ENCODE assay signal across 9 cellular contexts in the genomic region with DNA sequence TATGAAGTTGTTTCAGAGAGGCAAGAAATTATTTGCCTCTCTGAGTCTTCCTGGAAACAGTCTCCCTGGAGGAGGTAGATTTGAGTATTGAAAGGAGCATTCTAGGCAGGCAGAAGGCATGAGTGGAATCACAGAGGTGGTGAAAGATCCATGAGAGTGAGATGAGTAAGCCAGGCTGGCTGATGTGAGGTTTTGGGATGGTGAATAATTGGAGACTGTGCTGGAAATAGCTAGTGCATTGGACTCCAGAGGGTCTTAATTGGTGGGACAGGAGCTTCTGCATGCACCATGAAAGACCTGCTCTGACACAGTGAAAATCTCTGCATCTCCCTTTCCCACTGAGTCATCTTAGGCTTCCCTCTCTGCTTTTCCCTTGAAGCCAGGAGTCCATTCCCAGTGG. TPM values are rescaled to one million over a fixed set of nuclear protein-coding genes. Genes with fewer than 3 reads are reported as not detected.
A peak's percentile ranks its signal among the peaks of the same experiment; 100 is the strongest.
DNase-seq lines count a peak whose midpoint lies in the region; ATAC-seq, FAIRE-seq and TF ChIP-seq lines count a peak whose summit lies in the region.
"Had no signal": no experiment of that assay in that cellular context is flagged by ENCODE, and none has a peak within 500 bp of the region (broad histone marks: within the 10 kb centered on the region; RNA-seq: fewer than 3 reads in every experiment).

No MANE protein-coding gene starts in this region.

- H4K20me1 ChIP-seq in GM12878 (ENCODE audit: control insufficient read depth, insufficient read depth): no peaks in the 10 kb centered on the region

- POLR2A ChIA-PET in GM12878 (lab: Charles Lee): interaction anchor here (0.6 to 10.2 kb wide), 12 partner anchors 9 to 227 kb away, joined by 3 to 166 read pairs (median 18); a partner anchor contains a TSS

- no peaks in the 10 kb centered on the region for H3K27me3 ChIP-seq in GM12878 (replicated peaks in 1 of 2; ENCODE audit: control insufficient read depth in 2 of 2, insufficient read depth in 2 of 2, low read length in 1 of 2)
- no peaks in the 10 kb centered on the region for H3K27me3 ChIP-seq in muscle layer of duodenum (ENCODE audit: low read depth, low read length)

- TF ChIP-seq RAD21 in GM12878 (IDR thresholded peaks at IDR 0.05; ENCODE audit: insufficient read depth, low read depth, low read length): no peak

- H3K9me3 ChIP-seq in GM12878 (replicated peaks; ENCODE audit: control insufficient read depth, insufficient read depth, low read length): no peaks in the 10 kb centered on the region; the same call in 2 of the 3 replicates
- H3K9me3 ChIP-seq in muscle layer of duodenum (ENCODE audit: control insufficient read depth in 1 of 2, low read length in 2 of 2): no peaks in the 10 kb centered on the region

- DNase-seq in AG10803 (ENCODE audit: low read depth) (peak; percentile 94), HTR-8/SVneo (ENCODE audit: insufficient read length, low spot score) (peak; percentile 33), GM12878 (ENCODE audit: low read depth, low spot score) (no peak), coronary artery (ENCODE audit: low spot score) (no peak), NCI-H82 treated with DMSO at 0.1 percent for 48 hours (lab: John Stamatoyannopoulos, UW; ENCODE audit: unreplicated experiment) (no peak)
- DNase-seq: NCI-H2171 had no signal

- H3K36me3 ChIP-seq in GM12878 (ENCODE audit: control insufficient read depth in 2 of 2, insufficient read depth in 2 of 2, low read length in 1 of 2): 0 out of 4 replicates have a peak, but pooled peaks cover 0 to 4% of the 10 kb centered on the region in 2 experiments
- H3K36me3 ChIP-seq in muscle layer of duodenum (ENCODE audit: control insufficient read depth in 1 of 2, insufficient read depth in 2 of 2, low read length in 2 of 2): no peaks in the 10 kb centered on the region

- CTCF ChIA-PET in GM12878 (lab: Yijun Ruan, JAX): interaction anchor here (0.8 to 3.7 kb wide), 18 partner anchors 9 to 252 kb away, joined by 3 to 25 read pairs (median 6); no protein-coding TSS in a partner anchor

- RAD21 ChIA-PET in GM12878 (lab: Charles Lee; ENCODE audit: unreplicated experiment): interaction anchor here (0.9 to 9.9 kb wide), 20 partner anchors 9 to 252 kb away, joined by 3 to 176 read pairs (median 6); a partner anchor contains a TSS

- TF ChIP-seq POLR2A in GM12878 (IDR thresholded peaks at IDR 0.05; ENCODE audit: low read depth, low read length): peak; percentile 24; the same call in 1 of the 2 replicates

- BruUV-seq in GM12878 (replicated peaks; lab: Mats Ljungman, UMichigan): no TSS peak

- H3K27ac ChIP-seq in GM12878 (ENCODE audit: control insufficient read depth, insufficient read depth) (peak overlapping the region; percentile 97), muscle layer of duodenum (ENCODE audit: low read length) (peak overlapping the region; percentile 25), coronary artery (no peak overlapping the region)

- H3K9ac ChIP-seq in GM12878 (ENCODE audit: control insufficient read depth, insufficient read depth, low read length): peak overlapping the region; percentile 76

- H2AFZ ChIP-seq in GM12878 (ENCODE audit: control insufficient read depth, low read depth, low read length): no peak overlapping the region; the same call in 1 of the 2 replicates

- H3K4me2 ChIP-seq in GM12878 (ENCODE audit: control insufficient read depth, insufficient read depth): peak overlapping the region; percentile 66

- ATAC-seq in GM12878 (no peak), GM19455 (IDR thresholded peaks at IDR 0.05; ENCODE audit: unreplicated experiment) (no peak), GM18520 (IDR thresholded peaks at IDR 0.05; ENCODE audit: unreplicated experiment) (no peak)

- TF ChIP-seq CTCF in AG10803 (conservative IDR thresholded peaks at IDR 0.05; ENCODE audit: low read length) (no peak), GM12878 (IDR thresholded peaks at IDR 0.05 in 2 of 3, conservative IDR thresholded peaks at IDR 0.05 in 1 of 3; ENCODE audit: control insufficient read depth in 2 of 3, extremely low read depth in 1 of 3, insufficient read depth in 1 of 3, low read depth in 3 of 3, low read length in 3 of 3) (no peak), coronary artery (IDR thresholded peaks at IDR 0.05) (no peak)

- no peak for TF ChIP-seq EP300 in GM12878 (IDR thresholded peaks at IDR 0.05; ENCODE audit: borderline replicate concordance in 1 of 2, control insufficient read depth in 1 of 2, low read depth in 2 of 2, low read length in 2 of 2)

- SMC1A ChIA-PET in GM12878 (lab: Charles Lee; ENCODE audit: uncharacterized antibody, unreplicated experiment): interaction anchor here (0.7 to 10.2 kb wide), 27 partner anchors 9 to 252 kb away, joined by 3 to 178 read pairs (median 14); a partner anchor contains a TSS

- H3K4me3 ChIP-seq in AG10803 (ENCODE audit: low read length) (no peak overlapping the region), GM12878 (no peak overlapping the region; the same call in 1 of the 2 replicates), muscle layer of duodenum (ENCODE audit: low read depth in 1 of 2, low read length in 2 of 2) (no peak overlapping the region), coronary artery (no peak overlapping the region)

- in situ Hi-C loops in GM12878 (cut with MboI): no loop called here

- H3K79me2 ChIP-seq in GM12878 (ENCODE audit: control insufficient read depth, insufficient read depth, low read length): peaks cover 64% of the 10 kb centered on the region

- FAIRE-seq in HTR-8/SVneo (lab: Jason Lieb, UNC) (peak; percentile 88), GM12878 (lab: Jason Lieb, UNC) (no peak)

- intact Hi-C loops in GM12878 (cut with micrococcal nuclease; ENCODE audit: unreplicated experiment): loop anchor here (2.0 kb wide), 2 partner anchors 30 to 210 kb away; no protein-coding TSS in a partner anchor

- H3K4me1 ChIP-seq in GM12878 (ENCODE audit: control insufficient read depth, insufficient read depth, low read length): peaks cover 62% of the 10 kb centered on the region
- H3K4me1 ChIP-seq in muscle layer of duodenum (ENCODE audit: control insufficient read depth in 1 of 2, insufficient read depth in 2 of 2, low read length in 2 of 2): peaks cover 8 to 16% of the 10 kb centered on the region in 2 donors

TF ChIP-seq in GM12878, 131 proteins besides CTCF, POLR2A, EP300 and RAD21:
- TF ChIP-seq CHD2 (IDR thresholded peaks at IDR 0.05; ENCODE audit: borderline replicate concordance, low read depth, low read length) (no peak), IKZF2 (IDR thresholded peaks at IDR 0.05) (peak in 1 of 2 experiments; percentile 25; a peak in 2 of 4 replicates), NFXL1 (IDR thresholded peaks at IDR 0.05; ENCODE audit: borderline replicate concordance) (no peak), MTA2 (IDR thresholded peaks at IDR 0.05; ENCODE audit: low read depth) (no peak), IKZF1 (conservative IDR thresholded peaks at IDR 0.05) (peak; percentile 40; the same call in 1 of the 2 replicates), POLR2AphosphoS5 (IDR thresholded peaks at IDR 0.05; ENCODE audit: low read length) (peak; percentile 68; the same call in 1 of the 2 replicates), BHLHE40 (IDR thresholded peaks at IDR 0.05; ENCODE audit: borderline replicate concordance in 1 of 2, low read depth in 2 of 2, low read length in 1 of 2) (no peak)
- TF ChIP-seq, protein P1, sequence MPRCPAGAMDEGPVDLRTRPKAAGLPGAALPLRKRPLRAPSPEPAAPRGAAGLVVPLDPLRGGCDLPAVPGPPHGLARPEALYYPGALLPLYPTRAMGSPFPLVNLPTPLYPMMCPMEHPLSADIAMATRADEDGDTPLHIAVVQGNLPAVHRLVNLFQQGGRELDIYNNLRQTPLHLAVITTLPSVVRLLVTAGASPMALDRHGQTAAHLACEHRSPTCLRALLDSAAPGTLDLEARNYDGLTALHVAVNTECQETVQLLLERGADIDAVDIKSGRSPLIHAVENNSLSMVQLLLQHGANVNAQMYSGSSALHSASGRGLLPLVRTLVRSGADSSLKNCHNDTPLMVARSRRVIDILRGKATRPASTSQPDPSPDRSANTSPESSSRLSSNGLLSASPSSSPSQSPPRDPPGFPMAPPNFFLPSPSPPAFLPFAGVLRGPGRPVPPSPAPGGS (IDR thresholded peaks at IDR 0.05; ENCODE audit: borderline replicate concordance, insufficient read depth, low read depth, low read length, poor library complexity, severe bottlenecking): peak; percentile 20

RNA-seq across cellular contexts. Expression of a gene that starts 46.3 kb away (rescaled TPM):
- total RNA-seq in GM12878 (2013; cell fraction: nucleolus; rRNA removed): 36.3 and 37.4 TPM in 2 replicates
- 36.2 and 36.9 TPM in 2 replicates for total RNA-seq in GM12878 (2014; rRNA removed)
- 44.6 and 46.5 TPM in 2 replicates for total RNA-seq in GM12878 (2014; rRNA removed; fragmentation: Illumina TruSeq; extraction: Trizol)
- total RNA-seq in GM12878 (2021): 63.1 and 67.6 TPM in 2 replicates
- 8.8 TPM for polyA plus RNA-seq in GM12878 (2011; ENCODE audit: low read depth)
- polyA plus RNA-seq in GM12878 (2011; rRNA removed): 47.3 and 47.4 TPM in 2 replicates
- 51.0 and 62.8 TPM in 2 replicates for polyA plus RNA-seq in GM12878 (2011; cell fraction: cytosol; rRNA removed)
- polyA plus RNA-seq in GM12878 (2011; cell fraction: nucleus; rRNA removed): 33.6 and 47.7 TPM in 2 replicates
- 13.6 and 28.5 TPM in 2 replicates for polyA plus RNA-seq in GM12878 (2012)
- polyA plus RNA-seq in GM12878 (2014; fragmentation: Illumina TruSeq; extraction: Trizol): 86.9 and 109 TPM in 2 replicates
- polyA plus RNA-seq in GM12878 (2014; fragmentation: Nextera tagmentation; extraction: Ambion mirVana): 10 to 100 TPM; 11.8 to 16.1 TPM
- 59.1 and 61.4 TPM in 2 replicates for polyA plus RNA-seq in GM12878 (2014; rRNA removed)
- 10 to 100 TPM; 58.4 to 66.1 TPM for polyA plus RNA-seq in GM12878 (2016; fragmentation: Nextera tagmentation; extraction: Ambion mirVana)
- polyA minus RNA-seq in GM12878 (2011; rRNA and poly(A)+ RNA removed): 32.6 and 52.1 TPM in 2 replicates
- 18.0 and 24.0 TPM in 2 replicates for polyA minus RNA-seq in GM12878 (2011; cell fraction: cytosol; rRNA and poly(A)+ RNA removed)
- 19.7 and 24.1 TPM in 2 replicates for polyA minus RNA-seq in GM12878 (2011; cell fraction: nucleus; rRNA and poly(A)+ RNA removed)

Comparison
In these comparisons a context has a peak if more than half of its experiments do, and no peak if none do; other contexts are left out.
1. DNase-seq: peak in AG10803 (single experiment) and HTR-8/SVneo (single experiment); none in GM12878 (single experiment), coronary artery (single experiment) and NCI-H82 treated with DMSO at 0.1 percent for 48 hours (single experiment).
2. H3K27ac ChIP-seq: peak in GM12878 (single experiment) and muscle layer of duodenum (single experiment); none in coronary artery (0 of 2).